9 cellular contexts compared by ENCODE assay signal in the genomic region with DNA sequence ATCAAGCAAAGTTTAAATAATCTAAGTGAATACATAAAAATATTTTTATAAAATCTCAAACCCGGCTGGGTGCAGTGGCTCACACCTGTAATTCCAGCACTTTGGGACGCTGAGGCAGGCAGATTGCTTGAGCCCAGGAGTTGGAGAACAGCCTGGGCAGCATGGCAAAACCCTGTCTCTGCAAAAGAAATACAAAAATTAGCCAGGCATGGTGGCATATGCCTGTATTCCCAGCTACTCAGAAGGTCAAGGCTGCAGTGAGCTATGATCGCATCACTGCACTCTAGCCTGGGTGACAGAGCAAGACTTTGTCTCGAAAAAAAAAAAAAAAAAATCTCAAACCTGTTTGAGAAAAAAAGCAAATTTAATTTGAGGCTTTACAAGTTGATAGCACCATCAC.
"Had no signal": no experiment of that assay in that cellular context is flagged by ENCODE, and none has a peak within 500 bp of the region (broad histone marks: within the 10 kb centered on the region; RNA-seq: fewer than 3 reads in every experiment).

No MANE protein-coding gene starts in this region.

- H3K9me3 ChIP-seq: HAP-1 had no signal

- ATAC-seq: HCT116, K562 had no signal

- H3K4me3 ChIP-seq: GM23248, HAP-1, K562 had no signal

- DNase-seq: GM23248, GOT3, H7, HFFc6, IMR-90, KG1 had no signal

- H3K27ac ChIP-seq: GM23248 had no signal

- H3K36me3 ChIP-seq: HAP-1 had no signal

- H3K4me1 ChIP-seq: HAP-1 had no signal
